8 cellular contexts compared by ENCODE assay signal in genomic region chr22:37696657-37697539, GRCh38. TPM values are rescaled to one million over a fixed set of nuclear protein-coding genes. Genes with fewer than 3 reads are reported as not detected.
A peak's percentile ranks its signal among the peaks of the same experiment; 100 is the strongest.
DNase-seq lines count a peak whose midpoint lies in the region; ATAC-seq and TF ChIP-seq lines count a peak whose summit lies in the region.

Gene TRIOBP (plus strand): TSS chr22:37697048. CDS start chr22:37701366, 4,318 bp downstream.

- H3K36me3 ChIP-seq in WERI-Rb-1 (peaks cover 13% of the 10 kb centered on the region), iPS-18a (ENCODE audit: control insufficient read depth, low read depth, low read length) (peaks cover 17% of the 10 kb centered on the region), skeletal muscle tissue (ENCODE audit: control insufficient read depth in 3 of 3, insufficient read depth in 3 of 3, low read length in 3 of 3) (peaks cover 13 to 17% (median 14%) of the 10 kb centered on the region in 3 donors)

- H3K4me1 ChIP-seq in iPS-18a (ENCODE audit: control insufficient read depth, low read depth, low read length) (no peaks in the 10 kb centered on the region), skeletal muscle tissue (ENCODE audit: control insufficient read depth in 3 of 3, insufficient read depth in 3 of 3, low read length in 3 of 3) (peaks cover 10 to 13% (median 12%) of the 10 kb centered on the region in 3 donors)

- CTCF ChIA-PET in MCF 10A (lab: Yijun Ruan, JAX), result interaction anchor here (0.7 to 1.0 kb wide), 2 partner anchors 14 to 330 kb away, joined by 3 to 4 read pairs; no protein-coding TSS in a partner anchor

- H3K27me3 ChIP-seq in WERI-Rb-1 (ENCODE audit: insufficient read depth, low read depth, severe bottlenecking) (no peaks in the 10 kb centered on the region), iPS-18a (ENCODE audit: control insufficient read depth, insufficient read depth, low read length) (no peaks in the 10 kb centered on the region), skeletal muscle tissue (ENCODE audit: control insufficient read depth in 3 of 3, insufficient read depth in 3 of 3, low read length in 3 of 3) (no peaks in the 10 kb centered on the region)

- DNase-seq in Daoy (ENCODE audit: low read depth), result peak; percentile 98
- DNase-seq in HFF-Myc (ENCODE audit: extremely low read depth, low read depth), result peak; percentile 89
- DNase-seq in NCI-H1930 (lab: John Stamatoyannopoulos, UW), result peak; percentile 88 to 94
- DNase-seq in WERI-Rb-1, result peak; percentile 97
- DNase-seq in MCF 10A (ENCODE audit: unreplicated experiment), result peak; percentile 97

- H3K9ac ChIP-seq in iPS-18a (ENCODE audit: low read length) (peak within 1 kb of the TSS; percentile 71), skeletal muscle tissue (ENCODE audit: low read depth in 1 of 3, low read length in 3 of 3) (peak within 1 kb of the TSS in 2 of 3 donors; percentile 23 to 68)

- no peaks in the 10 kb centered on the region for H3K9me3 Mint-ChIP-seq in MCF 10A (ENCODE audit: unreplicated experiment)

- no peak within 1 kb of the TSS for H3K4me3 Mint-ChIP-seq in MCF 10A (ENCODE audit: unreplicated experiment)

- intact Hi-C loops in MCF 10A (cut with micrococcal nuclease), result no loop called here

- no peak for ATAC-seq in HG02938 (IDR thresholded peaks at IDR 0.05; ENCODE audit: unreplicated experiment)

- H3K4me1 Mint-ChIP-seq in MCF 10A (ENCODE audit: insufficient read depth, unreplicated experiment), result peaks cover 7% of the 10 kb centered on the region

- no peak within 1 kb of the TSS for H3K27ac Mint-ChIP-seq in MCF 10A (ENCODE audit: low read depth, unreplicated experiment)

- POLR2A ChIA-PET in MCF 10A (lab: Yijun Ruan, JAX), result interaction anchor here (1.0 to 1.8 kb wide), 2 partner anchors 45 to 56 kb away, joined by 3 to 5 read pairs; no protein-coding TSS in a partner anchor

- no TSS peak for BruUV-seq in MCF 10A (replicated peaks; lab: Mats Ljungman, UMichigan)

- no peak within 1 kb of the TSS; the same call in 1 of the 2 replicates for H3K4me3 ChIP-seq in HFF-Myc (replicated peaks; ENCODE audit: low read depth, low read length)
- H3K4me3 ChIP-seq in WERI-Rb-1 (ENCODE audit: low read depth, low read length), result no peak within 1 kb of the TSS; the same call in 1 of the 2 replicates
- H3K4me3 ChIP-seq in iPS-18a (ENCODE audit: low read length), result peak within 1 kb of the TSS; percentile 77
- peak within 1 kb of the TSS; percentile 43 to 61 (median 56) for H3K4me3 ChIP-seq in skeletal muscle tissue (ENCODE audit: low read length in 3 of 3)

- H3K36me3 Mint-ChIP-seq in MCF 10A (ENCODE audit: insufficient read depth, unreplicated experiment), result peaks cover 25% of the 10 kb centered on the region

- TF ChIP-seq CTCF in HFF-Myc (IDR thresholded peaks at IDR 0.05; ENCODE audit: low read depth, low read length, missing control alignments) (peak; percentile 69), WERI-Rb-1 (IDR thresholded peaks at IDR 0.05; ENCODE audit: low read depth, low read length) (peak; percentile 77), MCF 10A (IDR thresholded peaks at IDR 0.05; ENCODE audit: unreplicated experiment) (no peak)

- H3K27me3 Mint-ChIP-seq in MCF 10A (ENCODE audit: insufficient read depth, unreplicated experiment), result no peaks in the 10 kb centered on the region

- H3K27ac ChIP-seq in WERI-Rb-1 (no peak within 1 kb of the TSS), iPS-18a (ENCODE audit: low read length) (peak within 1 kb of the TSS; percentile 26), skeletal muscle tissue (ENCODE audit: low read depth, low read length) (no peak within 1 kb of the TSS)

- H3K9me3 ChIP-seq in WERI-Rb-1 (ENCODE audit: severe bottlenecking) (no peaks in the 10 kb centered on the region), iPS-18a (ENCODE audit: control insufficient read depth, low read depth, low read length) (no peaks in the 10 kb centered on the region), skeletal muscle tissue (ENCODE audit: control insufficient read depth in 3 of 3, low read length in 3 of 3) (no peaks in the 10 kb centered on the region)

RNA-seq across cellular contexts. Expression of gene TRIOBP, which starts in this region (rescaled TPM):
- total RNA-seq in Daoy (2014; rRNA removed; shearing (Covaris generic)), result 42.9 and 45.3 TPM in 2 replicates
- total RNA-seq in MCF 10A (2022) (42.5 and 45.7 TPM in 2 replicates), skeletal muscle tissue (26.6 TPM)

Comparison
In these comparisons a context has a peak if more than half of its experiments do, and no peak if none do; other contexts are left out.
1. H3K4me3 ChIP-seq: peak in iPS-18a (single experiment) and skeletal muscle tissue (3 of 3); none in HFF-Myc (single experiment) and WERI-Rb-1 (single experiment).
2. Peak in every context shown above with its lines, with median percentiles within 50 percentile points of each other: DNase-seq.